1 cellular context compared by ENCODE assay signal in the genomic region with DNA sequence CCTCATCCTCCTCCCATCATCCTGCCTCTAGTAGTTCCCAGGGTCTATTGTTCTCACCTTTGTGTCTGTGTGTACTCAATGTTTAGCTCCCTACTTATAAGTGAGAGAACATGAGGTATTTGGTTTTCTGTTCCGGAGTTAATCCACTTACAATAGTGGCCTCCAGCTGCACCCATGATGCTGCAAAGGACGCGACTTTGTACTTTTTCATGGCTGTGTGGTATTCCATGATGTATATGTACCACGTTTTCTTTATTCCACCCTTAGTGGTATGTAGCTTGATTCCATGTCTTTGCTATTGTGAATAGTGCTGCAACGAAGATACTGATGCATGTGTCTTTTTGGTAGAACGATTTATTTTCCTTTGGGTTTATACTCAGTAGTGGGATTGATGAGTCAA.
TF ChIP-seq lines count a peak whose summit lies in the region.

No MANE protein-coding gene starts in this region.

TF ChIP-seq in HEK293T, 16 proteins besides CTCF, POLR2A, EP300 and RAD21 (continued from another document):
- TF ChIP-seq, protein P1, sequence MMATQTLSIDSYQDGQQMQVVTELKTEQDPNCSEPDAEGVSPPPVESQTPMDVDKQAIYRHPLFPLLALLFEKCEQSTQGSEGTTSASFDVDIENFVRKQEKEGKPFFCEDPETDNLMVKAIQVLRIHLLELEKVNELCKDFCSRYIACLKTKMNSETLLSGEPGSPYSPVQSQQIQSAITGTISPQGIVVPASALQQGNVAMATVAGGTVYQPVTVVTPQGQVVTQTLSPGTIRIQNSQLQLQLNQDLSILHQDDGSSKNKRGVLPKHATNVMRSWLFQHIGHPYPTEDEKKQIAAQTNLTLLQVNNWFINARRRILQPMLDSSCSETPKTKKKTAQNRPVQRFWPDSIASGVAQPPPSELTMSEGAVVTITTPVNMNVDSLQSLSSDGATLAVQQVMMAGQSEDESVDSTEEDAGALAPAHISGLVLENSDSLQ (IDR thresholded peaks at IDR 0.05) = no peak
- TF ChIP-seq ZNF384 (IDR thresholded peaks at IDR 0.05) (no peak), ELF4 (IDR thresholded peaks at IDR 0.05) (no peak), FOXM1 (IDR thresholded peaks at IDR 0.05; ENCODE audit: borderline replicate concordance) (no peak), FOXA1 (IDR thresholded peaks at IDR 0.05) (no peak), LEF1 (IDR thresholded peaks at IDR 0.05; ENCODE audit: borderline replicate concordance) (no peak), CTBP1 (IDR thresholded peaks at IDR 0.05; ENCODE audit: borderline replicate concordance) (no peak)
